Comparison of ENCODE assay signal across 10 cellular contexts in genomic region chr6:57242505-57242904, GRCh38. TPM values are rescaled to one million over a fixed set of nuclear protein-coding genes. Genes with fewer than 3 reads are reported as not detected.
DNase-seq lines count a peak whose midpoint lies in the region; ATAC-seq and TF ChIP-seq lines count a peak whose summit lies in the region.
"Had no signal": no experiment of that assay in that cellular context is flagged by ENCODE, and none has a peak within 500 bp of the region (broad histone marks: within the 10 kb centered on the region; RNA-seq: fewer than 3 reads in every experiment).

No MANE protein-coding gene starts in this region.

- H3K36me3 ChIP-seq in kidney epithelial cell (ENCODE audit: control insufficient read depth, insufficient read depth, low read length) = no peaks in the 10 kb centered on the region

- H3K4me3 ChIP-seq in HFF-Myc (replicated peaks; ENCODE audit: low read depth, low read length) = no peak overlapping the region
- no peak overlapping the region for H3K4me3 ChIP-seq in kidney epithelial cell (ENCODE audit: low read depth, low read length)

- no peaks in the 10 kb centered on the region for H3K27me3 ChIP-seq in kidney epithelial cell (ENCODE audit: control insufficient read depth, insufficient read depth, low read length)

- no peak for TF ChIP-seq CTCF in HFF-Myc (IDR thresholded peaks at IDR 0.05; ENCODE audit: low read depth, low read length, missing control alignments)
- no peak for TF ChIP-seq CTCF in kidney epithelial cell (IDR thresholded peaks at IDR 0.05; ENCODE audit: insufficient read depth, low read length, poor library complexity, severe bottlenecking)

- peak; percentile 82 for DNase-seq in A172 (ENCODE audit: low spot score)
- peak; percentile 44 for DNase-seq in HFF-Myc (ENCODE audit: extremely low read depth, low read depth)
- DNase-seq in astrocyte of the hippocampus (ENCODE audit: low read depth, low spot score) = peak; percentile 77
- DNase-seq in kidney epithelial cell (ENCODE audit: low read depth) = peak; percentile 53
- no peak for DNase-seq in RPMI8226
- no peak for DNase-seq in activated T-cell treated with anti-CD3 and anti-CD28 coated beads for 4 hours
- DNase-seq: activated CD8-positive, alpha-beta memory T cell treated with anti-CD3 and anti-CD28 coated beads, Interleukin-2, amount 50 U/mL, for 4 hours; occipital lobe had no signal

- ATAC-seq in GM19455 (IDR thresholded peaks at IDR 0.05; ENCODE audit: unreplicated experiment) (no peak), HG03460 (IDR thresholded peaks at IDR 0.05; ENCODE audit: unreplicated experiment) (no peak)

RNA-seq across cellular contexts. Expression of gene RAB23, which starts 20.4 kb away (rescaled TPM):
- 21.9 and 28.7 TPM in 2 replicates for total RNA-seq in A172 (2014; rRNA removed; shearing (Covaris generic))
- 16.5 and 21.5 TPM in 2 replicates for total RNA-seq in kidney epithelial cell

Comparison
In these comparisons a context has a peak if more than half of its experiments do, and no peak if none do; other contexts are left out.
1. DNase-seq: peak in A172 (single experiment), HFF-Myc (single experiment), astrocyte of the hippocampus (single experiment) and kidney epithelial cell (single experiment); none in RPMI8226 (single experiment) and activated T-cell treated with anti-CD3 and anti-CD28 coated beads for 4 hours (single experiment).